Comparison of ENCODE assay signal across 22 cellular contexts in genomic region chr17:296382-296781, GRCh38. TPM values are rescaled to one million over a fixed set of nuclear protein-coding genes. Genes with fewer than 3 reads are reported as not detected.
DNase-seq lines count a peak whose midpoint lies in the region; ATAC-seq and TF ChIP-seq lines count a peak whose summit lies in the region.
"Had no signal": no experiment of that assay in that cellular context is flagged by ENCODE, and none has a peak within 500 bp of the region (broad histone marks: within the 10 kb centered on the region; RNA-seq: fewer than 3 reads in every experiment).

No MANE protein-coding gene starts in this region.

- no peak overlapping the region for H3K4me3 ChIP-seq in heart left ventricle
- H3K4me3 ChIP-seq in ovary = no peak overlapping the region
- H3K4me3 ChIP-seq in GM23338 = no peak overlapping the region
- H3K4me3 ChIP-seq: HAP-1, SJSA1 had no signal

- H3K27ac Mint-ChIP-seq in GM23338 = no peak overlapping the region
- H3K27ac Mint-ChIP-seq: CD4-positive, alpha-beta T cell had no signal

- no peaks in the 10 kb centered on the region; the same call in 2 of the 3 replicates for H3K36me3 Mint-ChIP-seq in GM23338 (ENCODE audit: low read depth)

- no peak overlapping the region for H2AFZ ChIP-seq in GM23338

- ATAC-seq in heart left ventricle (no peak), Right ventricle myocardium superior (ENCODE audit: poor library complexity) (no peak), GM18502 (IDR thresholded peaks at IDR 0.05; ENCODE audit: poor library complexity, unreplicated experiment) (no peak), GM23338 (no peak)
- ATAC-seq: Panc1 had no signal

- TF ChIP-seq CTCF in heart left ventricle (IDR thresholded peaks at IDR 0.05) (no peak), ovary (IDR thresholded peaks at IDR 0.05) (no peak), GM23338 (conservative IDR thresholded peaks at IDR 0.05; ENCODE audit: low read depth in 2 of 2) (no peak)

- no peaks in the 10 kb centered on the region for H3K9me3 Mint-ChIP-seq in GM23338
- H3K9me3 Mint-ChIP-seq: CD4-positive, alpha-beta T cell had no signal

- H3K27ac ChIP-seq in heart left ventricle = no peak overlapping the region
- no peak overlapping the region for H3K27ac ChIP-seq in ovary
- H3K27ac ChIP-seq in GM23338 (ENCODE audit: low read depth) = no peak overlapping the region
- H3K27ac ChIP-seq: SJSA1 had no signal

- 76 to 83% (median 79%) methylated on average over 15 of the region's 15 CpGs for WGBS in heart left ventricle, 4 donors
- 59 to 64% (median 62%) methylated on average over 15 of the region's 15 CpGs for WGBS in ovary, 3 donors

- no peak for TF ChIP-seq EP300 in ovary (IDR thresholded peaks at IDR 0.05)

- intact Hi-C loops in heart left ventricle (cut with DNase I) = no loop called here
- intact Hi-C loops in Right ventricle myocardium superior (cut with DNase I) = no loop called here
- intact Hi-C loops in ovary (cut with DNase I) = loop anchor here in 1 of 4 donors (10.0 kb wide), 1 partner anchor 62 kb away; no protein-coding TSS in a partner anchor

- H3K27me3 Mint-ChIP-seq in GM23338 (ENCODE audit: insufficient read depth, low read depth, poor library complexity) = peaks cover 11% of the 10 kb centered on the region
- H3K27me3 Mint-ChIP-seq: CD4-positive, alpha-beta T cell had no signal

- H3K4me2 ChIP-seq in GM23338 = no peak overlapping the region

- H4K20me1 ChIP-seq in GM23338 (replicated peaks; ENCODE audit: insufficient read depth) = no peaks in the 10 kb centered on the region

- H3K9me3 ChIP-seq in heart left ventricle (no peaks in the 10 kb centered on the region), ovary (no peaks in the 10 kb centered on the region)
- H3K9me3 ChIP-seq: BE2C, HAP-1, SJSA1 had no signal

- H3K36me3 ChIP-seq in heart left ventricle = no peaks in the 10 kb centered on the region
- no peaks in the 10 kb centered on the region for H3K36me3 ChIP-seq in ovary
- no peaks in the 10 kb centered on the region for H3K36me3 ChIP-seq in GM23338 (ENCODE audit: insufficient read depth)
- H3K36me3 ChIP-seq: BE2C, HAP-1, SJSA1 had no signal

- H3K4me1 Mint-ChIP-seq in GM23338 = peaks cover 2% of the 10 kb centered on the region

- TF ChIP-seq POLR2A in heart left ventricle (IDR thresholded peaks at IDR 0.05) (no peak), ovary (IDR thresholded peaks at IDR 0.05) (no peak)

- H3K9me2 ChIP-seq in GM23338 (ENCODE audit: insufficient read depth) = no peaks in the 10 kb centered on the region

- no peak overlapping the region for H3K4me3 Mint-ChIP-seq in GM23338
- H3K4me3 Mint-ChIP-seq: CD4-positive, alpha-beta T cell had no signal

- H3F3A ChIP-seq in GM23338 (replicated peaks; ENCODE audit: low read depth) = no peaks in the 10 kb centered on the region

- DNase-seq in heart left ventricle (peak in 4 of 5 donors; percentile 3 to 40 (median 12)), Right ventricle myocardium superior (no peak), epidermal melanocyte (ENCODE audit: insufficient read length, low spot score) (peak; percentile 4), ovary (peak in 3 of 5 donors; percentile 9 to 36 (median 11)), ureter (ENCODE audit: low spot score) (peak; percentile 19), DMS 273 treated with DMSO at 0.1 percent for 48 hours (lab: John Stamatoyannopoulos, UW) (no peak), GM23338 (ENCODE audit: low spot score) (no peak)
- DNase-seq: BE2C; CD4-positive, alpha-beta T cell; COR-L47; DMS79 treated with DMSO at 0.1 percent for 48 hours; Karpas-422; MV-4-11; NCI-H1694; NCI-H2081; NCI-H2171; NCI-H524 treated with DMSO at 0.1 percent for 48 hours; NCI-H82 had no signal

- H3K27me3 ChIP-seq in heart left ventricle (peaks cover 0 to 13% (median 0%) of the 10 kb centered on the region in 9 donors), ovary (no peaks in the 10 kb centered on the region), GM23338 (ENCODE audit: insufficient read depth) (no peaks in the 10 kb centered on the region)
- H3K27me3 ChIP-seq: BE2C had no signal

- H3K79me2 ChIP-seq in GM23338 (replicated peaks; ENCODE audit: insufficient read depth) = no peaks in the 10 kb centered on the region

- peaks cover 0 to 20% (median 5%) of the 10 kb centered on the region in 12 donors for H3K4me1 ChIP-seq in heart left ventricle
- H3K4me1 ChIP-seq in ovary (ENCODE audit: insufficient read depth) = peaks cover 13% of the 10 kb centered on the region
- no peaks in the 10 kb centered on the region for H3K4me1 ChIP-seq in GM23338 (ENCODE audit: insufficient read depth)
- H3K4me1 ChIP-seq: BE2C, HAP-1, SJSA1 had no signal

TF ChIP-seq in GM23338, 12 proteins besides CTCF, POLR2A, EP300 and RAD21:
- no peak for TF ChIP-seq NANOG (IDR thresholded peaks at IDR 0.05; ENCODE audit: borderline replicate concordance)

RNA-seq across cellular contexts. Expression of gene RPH3AL, which starts 56.2 kb away (rescaled TPM):
- total RNA-seq in heart left ventricle (1 to 10 TPM; 2.8 to 9.4 (median 6.7) TPM), Right ventricle myocardium superior (4.6 TPM), ovary (10 to 100 TPM; 19.4 to 43.8 (median 25.5) TPM), ureter (45.6 TPM)
- polyA plus RNA-seq in heart left ventricle (1 to 10 TPM; 4.3 to 6.3 TPM), ovary (10 to 100 TPM in 1 of 2 donors, 1 to 10 TPM in 1; 5.8 to 15.6 TPM), GM23338 (2016; fragmentation: Nextera tagmentation; extraction: Ambion mirVana) (2.7 and 3.5 TPM in 2 replicates)
- total RNA-seq in GM23338 (2014; rRNA removed; shearing (Covaris generic)) = 3.5 and 6.3 TPM in 2 replicates

Comparison
In these comparisons a context has a peak if more than half of its experiments do, and no peak if none do; other contexts are left out.
1. DNase-seq: peak in heart left ventricle (4 of 5), epidermal melanocyte (single experiment), ovary (3 of 5) and ureter (single experiment); none in Right ventricle myocardium superior (single experiment), DMS 273 treated with DMSO at 0.1 percent for 48 hours (single experiment) and GM23338 (single experiment).